9 cellular contexts compared by ENCODE assay signal in the genomic region with DNA sequence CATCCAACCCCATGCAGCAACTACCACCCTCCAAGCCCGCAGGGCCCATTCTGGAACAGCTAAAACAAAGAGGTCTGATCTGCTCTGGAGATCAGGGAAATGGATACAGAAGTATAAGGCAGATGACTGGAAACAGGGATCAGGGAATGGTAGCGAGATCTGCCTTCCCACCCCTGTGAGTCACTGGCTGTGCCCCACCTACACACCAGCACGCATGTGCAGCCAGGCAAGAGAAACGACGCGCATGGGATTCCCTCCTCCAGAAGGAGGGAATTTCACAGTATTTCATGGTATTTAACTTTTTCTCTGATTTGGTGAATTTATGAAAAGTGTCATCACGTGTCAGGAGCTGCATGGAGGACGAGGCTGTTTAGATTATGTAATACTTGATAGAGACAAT.
DNase-seq lines count a peak whose midpoint lies in the region; ATAC-seq and TF ChIP-seq lines count a peak whose summit lies in the region.
"Had no signal": no experiment of that assay in that cellular context is flagged by ENCODE, and none has a peak within 500 bp of the region (broad histone marks: within the 10 kb centered on the region; RNA-seq: fewer than 3 reads in every experiment).

No MANE protein-coding gene starts in this region.

- no peaks in the 10 kb centered on the region for H3K27me3 Mint-ChIP-seq in chondrocyte (ENCODE audit: low read depth)
- H3K27me3 Mint-ChIP-seq in activated CD4-positive, alpha-beta memory T cell treated with anti-CD3 and anti-CD28 coated beads, Interleukin-2, amount 10 ng/mL, durations not matched to agents 7 days and 5 days, result no peaks in the 10 kb centered on the region

- CTCF ChIA-PET in activated CD4-positive, alpha-beta memory T cell treated with anti-CD3 and anti-CD28 coated beads, Interleukin-2, amount 10 ng/mL, durations not matched to agents 7 days and 5 days (lab: Charles Lee), result no interaction called here

- DNase-seq in Daoy (ENCODE audit: low read depth) (peak; percentile 81), chondrocyte (ENCODE audit: low spot score) (no peak), kidney glomerular epithelial cell (lab: John Stamatoyannopoulos, UW) (peak; percentile 33), spleen (no peak), GM13976 (ENCODE audit: low spot score) (no peak), NCI-H1694 treated with DMSO at 0.1 percent for 48 hours (lab: John Stamatoyannopoulos, UW) (no peak)
- DNase-seq in activated CD4-positive, alpha-beta memory T cell treated with anti-CD3 and anti-CD28 coated beads, Interleukin-2, amount 10 ng/mL, durations not matched to agents 7 days and 5 days, result no peak
- DNase-seq: Caco-2 had no signal

- H3K9me3 Mint-ChIP-seq in chondrocyte (ENCODE audit: low read depth), result no peaks in the 10 kb centered on the region
- no peaks in the 10 kb centered on the region for H3K9me3 Mint-ChIP-seq in activated CD4-positive, alpha-beta memory T cell treated with anti-CD3 and anti-CD28 coated beads, Interleukin-2, amount 10 ng/mL, durations not matched to agents 7 days and 5 days

- TF ChIP-seq POLR2A in spleen (IDR thresholded peaks at IDR 0.05), result no peak

- intact Hi-C loops in spleen (cut with DNase I; ENCODE audit: low total_unique reads), result no loop called here

- H3K4me3 ChIP-seq in spleen, result no peak overlapping the region

- H3K4me1 Mint-ChIP-seq in chondrocyte (ENCODE audit: low read depth), result peaks cover 31% of the 10 kb centered on the region
- H3K4me1 Mint-ChIP-seq in activated CD4-positive, alpha-beta memory T cell treated with anti-CD3 and anti-CD28 coated beads, Interleukin-2, amount 10 ng/mL, durations not matched to agents 7 days and 5 days, result no peaks in the 10 kb centered on the region

- peak overlapping the region; percentile 90 for H3K27ac Mint-ChIP-seq in chondrocyte (ENCODE audit: unreplicated experiment)
- H3K27ac Mint-ChIP-seq in activated CD4-positive, alpha-beta memory T cell treated with anti-CD3 and anti-CD28 coated beads, Interleukin-2, amount 10 ng/mL, durations not matched to agents 7 days and 5 days, result no peak overlapping the region

- H3K4me3 Mint-ChIP-seq in chondrocyte (ENCODE audit: unreplicated experiment), result no peak overlapping the region
- no peak overlapping the region for H3K4me3 Mint-ChIP-seq in activated CD4-positive, alpha-beta memory T cell treated with anti-CD3 and anti-CD28 coated beads, Interleukin-2, amount 10 ng/mL, durations not matched to agents 7 days and 5 days

- no peaks in the 10 kb centered on the region for H3K27me3 ChIP-seq in spleen (replicated peaks in 1 of 7)

- H3K36me3 ChIP-seq in spleen, result no peaks in the 10 kb centered on the region

- peaks cover 0 to 23% (median 8%) of the 10 kb centered on the region in 6 donors for H3K4me1 ChIP-seq in spleen
- H3K4me1 ChIP-seq: Caco-2 had no signal

- no peak for TF ChIP-seq CTCF in chondrocyte (IDR thresholded peaks at IDR 0.05)
- no peak for TF ChIP-seq CTCF in spleen (IDR thresholded peaks at IDR 0.05 in 8 of 11, conservative IDR thresholded peaks at IDR 0.05 in 3 of 11)
- TF ChIP-seq CTCF in GM13976 (IDR thresholded peaks at IDR 0.05; ENCODE audit: borderline replicate concordance, control extremely low read depth, extremely low read depth, insufficient read depth, missing control alignments), result no peak

- in situ Hi-C loops in GM13976 (cut with MboI; ENCODE audit: low sequenced_read_pairs, unreplicated experiment), result no loop called here

- 67 to 88% (median 77%) methylated on average over 8 of the region's 8 CpGs for WGBS in spleen, 5 donors

- POLR2A ChIA-PET in activated CD4-positive, alpha-beta memory T cell treated with anti-CD3 and anti-CD28 coated beads, Interleukin-2, amount 10 ng/mL, durations not matched to agents 7 days and 5 days (lab: Charles Lee), result no interaction called here

- no peaks in the 10 kb centered on the region for H3K9me3 ChIP-seq in spleen
- H3K9me3 ChIP-seq: Caco-2 had no signal

- no peak for ATAC-seq in HG02763 (IDR thresholded peaks at IDR 0.05; ENCODE audit: unreplicated experiment)

- H3K27ac ChIP-seq in spleen, result peak overlapping the region in 7 of 8 donors; percentile 60 to 80 (median 69)

- no peaks in the 10 kb centered on the region for H3K36me3 Mint-ChIP-seq in chondrocyte (ENCODE audit: low read depth)
- H3K36me3 Mint-ChIP-seq in activated CD4-positive, alpha-beta memory T cell treated with anti-CD3 and anti-CD28 coated beads, Interleukin-2, amount 10 ng/mL, durations not matched to agents 7 days and 5 days (ENCODE audit: low read depth), result no peaks in the 10 kb centered on the region

Comparison
In these comparisons a context has a peak if more than half of its experiments do, and no peak if none do; other contexts are left out.
1. DNase-seq: peak in Daoy (single experiment) and kidney glomerular epithelial cell (single experiment); none in chondrocyte (single experiment), spleen (single experiment), GM13976 (single experiment), activated CD4-positive, alpha-beta memory T cell treated with anti-CD3 and anti-CD28 coated beads, Interleukin-2, amount 10 ng/mL, durations not matched to agents 7 days and 5 days (single experiment) and NCI-H1694 treated with DMSO at 0.1 percent for 48 hours (single experiment).